19 cellular contexts compared by ENCODE assay signal in the genomic region with DNA sequence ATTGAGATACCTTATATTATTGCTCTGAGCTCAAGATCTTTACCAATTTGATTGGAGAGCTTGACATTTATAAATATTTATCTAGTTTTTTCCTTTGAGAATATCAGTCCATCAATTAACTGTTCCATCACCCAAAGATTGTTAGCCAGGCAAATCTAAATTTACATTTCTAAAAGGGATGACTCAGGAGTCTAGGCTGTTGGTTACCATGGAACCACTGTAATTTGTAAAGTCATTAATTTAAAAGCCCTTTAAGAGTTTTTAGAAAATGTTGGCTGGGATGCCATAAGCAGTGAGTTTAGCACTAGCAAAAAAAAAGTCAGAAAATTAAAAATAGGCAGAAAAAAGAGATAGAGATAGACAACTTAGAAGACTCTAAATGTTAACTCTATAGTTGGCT. TPM values are rescaled to one million over a fixed set of nuclear protein-coding genes. Genes with fewer than 3 reads are reported as not detected.
"Had no signal": no experiment of that assay in that cellular context is flagged by ENCODE, and none has a peak within 500 bp of the region (broad histone marks: within the 10 kb centered on the region; RNA-seq: fewer than 3 reads in every experiment).

No MANE protein-coding gene starts in this region.

- H3K4me3 ChIP-seq: left lung, thyroid gland had no signal

- H3K27ac Mint-ChIP-seq: activated CD4-positive, alpha-beta T cell treated with anti-CD3 and anti-CD28 coated beads, Interleukin-2, amount 10 ng/mL, durations not matched to agents 7 days and 5 days; activated naive CD8-positive, alpha-beta T cell; activated T-cell treated with anti-CD3 and anti-CD28 coated beads, Interleukin-2, amount 50 U/mL, for 72 hours; naive thymus-derived CD8-positive, alpha-beta T cell; stimulated activated memory B cell treated with anti-CD40 and anti-IgM and Interleukin-4, amounts not matched to agents 10 μg/mL and 1 μg/mL and 100 μg/mL, for 72 hours; T-helper 2 cell treated with Interferon-gamma antibody and Interleukin-4, amounts not matched to agents 5 μg/mL and 100 μg/mL, for 36 hours had no signal

- ATAC-seq: activated T-cell treated with anti-CD3 and anti-CD28 coated beads, Interleukin-2, amount 50 U/mL, for 72 hours; left lung; naive thymus-derived CD8-positive, alpha-beta T cell; stimulated activated memory B cell treated with anti-CD40 and anti-IgM and Interleukin-4, amounts not matched to agents 10 μg/mL and 1 μg/mL and 100 μg/mL, for 72 hours had no signal

- H3K27me3 ChIP-seq: left lung, thyroid gland had no signal

- H3K9ac ChIP-seq: parathyroid adenoma had no signal

- H2AFZ ChIP-seq: parathyroid adenoma had no signal

- H3K36me3 Mint-ChIP-seq: stimulated activated memory B cell treated with anti-CD40 and anti-IgM and Interleukin-4, amounts not matched to agents 10 μg/mL and 1 μg/mL and 100 μg/mL, for 72 hours had no signal

- DNase-seq: activated CD4-positive, alpha-beta T cell treated with anti-CD3 and anti-CD28 coated beads, Interleukin-2, amount 10 ng/mL, durations not matched to agents 7 days and 5 days; activated CD4-positive, CD25-positive, alpha-beta regulatory T cell; activated CD8-positive, alpha-beta memory T cell treated with anti-CD3 and anti-CD28 coated beads, Interleukin-2, amount 50 U/mL, for 48 hours; activated gamma-delta T cell treated with Interleukin-2 at 50 U/mL for 16 hours; activated T-cell treated with anti-CD3 and anti-CD28 coated beads, Interleukin-2, amount 50 U/mL, for 72 hours; amygdala; cortex of kidney; effector CD4-positive, alpha-beta T cell; kidney; left lung; naive thymus-derived CD8-positive, alpha-beta T cell; thyroid gland had no signal

- H3K4me1 ChIP-seq: parathyroid adenoma, thyroid gland had no signal

- H3K4me3 Mint-ChIP-seq: activated CD4-positive, alpha-beta T cell treated with anti-CD3 and anti-CD28 coated beads, Interleukin-2, amount 10 ng/mL, durations not matched to agents 7 days and 5 days; activated naive CD8-positive, alpha-beta T cell; activated T-cell treated with anti-CD3 and anti-CD28 coated beads, Interleukin-2, amount 50 U/mL, for 72 hours; central memory CD8-positive, alpha-beta T cell; naive thymus-derived CD8-positive, alpha-beta T cell; stimulated activated memory B cell treated with anti-CD40 and anti-IgM and Interleukin-4, amounts not matched to agents 10 μg/mL and 1 μg/mL and 100 μg/mL, for 72 hours; T-helper 2 cell treated with Interferon-gamma antibody and Interleukin-4, amounts not matched to agents 5 μg/mL and 100 μg/mL, for 36 hours had no signal

- H3K27me3 Mint-ChIP-seq: stimulated activated memory B cell treated with anti-CD40 and anti-IgM and Interleukin-4, amounts not matched to agents 10 μg/mL and 1 μg/mL and 100 μg/mL, for 72 hours had no signal

- H3K9me3 Mint-ChIP-seq: T-helper 2 cell treated with Interferon-gamma antibody and Interleukin-4, amounts not matched to agents 5 μg/mL and 100 μg/mL, for 36 hours had no signal

- H3K27ac ChIP-seq: left lung, parathyroid adenoma, thyroid gland had no signal

- H3K4me1 Mint-ChIP-seq: activated CD4-positive, alpha-beta T cell treated with anti-CD3 and anti-CD28 coated beads, Interleukin-2, amount 10 ng/mL, durations not matched to agents 7 days and 5 days; central memory CD8-positive, alpha-beta T cell; naive thymus-derived CD8-positive, alpha-beta T cell; stimulated activated memory B cell treated with anti-CD40 and anti-IgM and Interleukin-4, amounts not matched to agents 10 μg/mL and 1 μg/mL and 100 μg/mL, for 72 hours had no signal

- H3K9me3 ChIP-seq: left lung, thyroid gland had no signal

- FAIRE-seq: kidney had no signal

- H3K36me3 ChIP-seq: left lung, thyroid gland had no signal

RNA-seq across cellular contexts. Expression of gene SERPINA1, which starts 19.5 kb away (rescaled TPM):
- total RNA-seq: naive thymus-derived CD8-positive, alpha-beta T cell had no signal

RNA-seq across cellular contexts. Expression of gene SERPINA2, which starts 41.4 kb away (rescaled TPM):
- total RNA-seq: activated CD4-positive, alpha-beta T cell treated with anti-CD3 and anti-CD28 coated beads, Interleukin-2, amount 10 ng/mL, durations not matched to agents 7 days and 5 days; activated T-cell treated with anti-CD3 and anti-CD28 coated beads, Interleukin-2, amount 50 U/mL, for 72 hours; kidney; left lung; mucosa of gallbladder; naive thymus-derived CD8-positive, alpha-beta T cell; thyroid gland; urinary bladder had no signal
- polyA plus RNA-seq: naive thymus-derived CD8-positive, alpha-beta T cell; urinary bladder had no signal

RNA-seq across cellular contexts. Expression of gene SERPINA11, which starts 44.7 kb away (rescaled TPM):
- total RNA-seq: activated CD4-positive, alpha-beta T cell treated with anti-CD3 and anti-CD28 coated beads, Interleukin-2, amount 10 ng/mL, durations not matched to agents 7 days and 5 days; activated T-cell treated with anti-CD3 and anti-CD28 coated beads, Interleukin-2, amount 50 U/mL, for 72 hours; kidney; left lung; naive thymus-derived CD8-positive, alpha-beta T cell; thyroid gland; urinary bladder had no signal
- polyA plus RNA-seq: naive thymus-derived CD8-positive, alpha-beta T cell had no signal
